ENCODE assay signal across 12 cellular contexts in genomic region chr15:48928877-48929538, GRCh38. TPM values are rescaled to one million over a fixed set of nuclear protein-coding genes. Genes with fewer than 3 reads are reported as not detected.
DNase-seq lines count a peak whose midpoint lies in the region; ATAC-seq, FAIRE-seq and TF ChIP-seq lines count a peak whose summit lies in the region.
"Had no signal": no experiment of that assay in that cellular context is flagged by ENCODE, and none has a peak within 500 bp of the region (broad histone marks: within the 10 kb centered on the region; RNA-seq: fewer than 3 reads in every experiment).

No MANE protein-coding gene starts in this region.

- TF ChIP-seq CTCF in neural crest cell (conservative IDR thresholded peaks at IDR 0.05) (no peak), kidney (IDR thresholded peaks at IDR 0.05; ENCODE audit: borderline replicate concordance, extremely low read depth, insufficient read depth) (no peak)

- H3K4me1 Mint-ChIP-seq in activated CD8-positive, alpha-beta T cell treated with anti-CD3 and anti-CD28 coated beads, Interleukin-2, amount 10 ng/mL, durations not matched to agents 7 days and 5 days (ENCODE audit: low read depth), result peaks cover 35% of the 10 kb centered on the region
- peaks cover 6% of the 10 kb centered on the region for H3K4me1 Mint-ChIP-seq in neural crest cell

- H3K36me3 ChIP-seq in aorta (ENCODE audit: control insufficient read depth in 1 of 2, insufficient read depth in 2 of 2, low read length in 1 of 2), result no peaks in the 10 kb centered on the region
- H3K36me3 ChIP-seq in kidney (ENCODE audit: control insufficient read depth in 1 of 2, insufficient read depth in 2 of 2, low read length in 2 of 2), result no peaks in the 10 kb centered on the region

- H3K9me3 ChIP-seq in aorta (ENCODE audit: control insufficient read depth, low read length), result no peaks in the 10 kb centered on the region
- H3K9me3 ChIP-seq in kidney (ENCODE audit: control insufficient read depth in 1 of 2, low read length in 2 of 2), result no peaks in the 10 kb centered on the region

- H3K9me3 Mint-ChIP-seq in activated CD8-positive, alpha-beta T cell treated with anti-CD3 and anti-CD28 coated beads, Interleukin-2, amount 10 ng/mL, durations not matched to agents 7 days and 5 days (ENCODE audit: insufficient read depth), result no peaks in the 10 kb centered on the region
- H3K9me3 Mint-ChIP-seq in neural crest cell, result no peaks in the 10 kb centered on the region

- intact Hi-C loops in aorta (cut with DNase I) (no loop called here), kidney (cut with DNase I) (no loop called here)

- peak; percentile 42 for ATAC-seq in activated CD8-positive, alpha-beta T cell treated with anti-CD3 and anti-CD28 coated beads, Interleukin-2, amount 10 ng/mL, durations not matched to agents 7 days and 5 days
- peak; percentile 5 for ATAC-seq in aorta (ENCODE audit: low FRiP score)

- H3K27ac ChIP-seq in aorta (ENCODE audit: low read depth in 1 of 2, low read length in 2 of 2) (no peak overlapping the region), kidney (ENCODE audit: low read depth in 2 of 2, low read length in 2 of 2) (no peak overlapping the region)

- FAIRE-seq in kidney (lab: Jason Lieb, UNC), result no peak

- no peak overlapping the region for H3K4me3 Mint-ChIP-seq in activated CD8-positive, alpha-beta T cell treated with anti-CD3 and anti-CD28 coated beads, Interleukin-2, amount 10 ng/mL, durations not matched to agents 7 days and 5 days
- no peak overlapping the region for H3K4me3 Mint-ChIP-seq in neural crest cell

- no peak overlapping the region for H3K9ac ChIP-seq in kidney (ENCODE audit: low read length in 2 of 2)

- H3K27me3 Mint-ChIP-seq in activated CD8-positive, alpha-beta T cell treated with anti-CD3 and anti-CD28 coated beads, Interleukin-2, amount 10 ng/mL, durations not matched to agents 7 days and 5 days (ENCODE audit: low read depth), result peaks cover 11% of the 10 kb centered on the region
- H3K27me3 Mint-ChIP-seq in neural crest cell (ENCODE audit: low read depth), result no peaks in the 10 kb centered on the region

- POLR2A ChIA-PET in activated CD8-positive, alpha-beta T cell treated with anti-CD3 and anti-CD28 coated beads, Interleukin-2, amount 10 ng/mL, durations not matched to agents 7 days and 5 days (lab: Charles Lee), result interaction anchor here (1.7 kb wide), 1 partner anchor 51 kb away, joined by 3 read pairs; the partner anchor contains the start of gene EID1

- H3K4me3 ChIP-seq in aorta (ENCODE audit: low read length in 2 of 2), result no peak overlapping the region
- H3K4me3 ChIP-seq in kidney (ENCODE audit: low read length in 2 of 2), result no peak overlapping the region
- H3K4me3 ChIP-seq: coronary artery had no signal

- H3K27me3 ChIP-seq in aorta (ENCODE audit: control insufficient read depth in 1 of 2, insufficient read depth in 2 of 2, low read length in 1 of 2), result no peaks in the 10 kb centered on the region

- H3K36me3 Mint-ChIP-seq in activated CD8-positive, alpha-beta T cell treated with anti-CD3 and anti-CD28 coated beads, Interleukin-2, amount 10 ng/mL, durations not matched to agents 7 days and 5 days (ENCODE audit: low read depth), result peaks cover 2% of the 10 kb centered on the region
- no peaks in the 10 kb centered on the region for H3K36me3 Mint-ChIP-seq in neural crest cell (ENCODE audit: low read depth)

- peak overlapping the region; percentile 31 for H3K27ac Mint-ChIP-seq in activated CD8-positive, alpha-beta T cell treated with anti-CD3 and anti-CD28 coated beads, Interleukin-2, amount 10 ng/mL, durations not matched to agents 7 days and 5 days
- H3K27ac Mint-ChIP-seq in neural crest cell (ENCODE audit: unreplicated experiment), result peak overlapping the region; percentile 59

- CTCF ChIA-PET in activated CD8-positive, alpha-beta T cell treated with anti-CD3 and anti-CD28 coated beads, Interleukin-2, amount 10 ng/mL, durations not matched to agents 7 days and 5 days (lab: Charles Lee), result interaction anchor here (0.7 kb wide), 1 partner anchor 12 kb away, joined by 3 read pairs; no protein-coding TSS in a partner anchor

- DNase-seq in stimulated activated naive CD4-positive, alpha-beta T cell treated with Interleukin-2 at 50 U/mL for 16 hours (lab: John Stamatoyannopoulos, UW), result peak; percentile 48
- DNase-seq in stimulated activated naive CD4-positive, alpha-beta T cell (lab: John Stamatoyannopoulos, UW), result no peak
- peak; percentile 46 for DNase-seq in activated CD8-positive, alpha-beta T cell treated with anti-CD3 and anti-CD28 coated beads, Interleukin-2, amount 10 ng/mL, durations not matched to agents 7 days and 5 days
- no peak for DNase-seq in neural crest cell (ENCODE audit: low read depth, low spot score)
- no peak for DNase-seq in aorta
- no peak for DNase-seq in SW480 (ENCODE audit: low spot score)
- DNase-seq in SKM-1 (lab: John Stamatoyannopoulos, UW; ENCODE audit: unreplicated experiment), result no peak
- DNase-seq in kidney, result no peak
- DNase-seq: AML-193, NCI-H1092 treated with DMSO at 0.1 percent for 48 hours, SW 1271 had no signal

- WGBS in aorta, 2 donors, result 88 to 91% methylated on average over 6 of the region's 6 CpGs

- H3K4me1 ChIP-seq in aorta (ENCODE audit: control insufficient read depth in 1 of 2, insufficient read depth in 2 of 2, low read length in 2 of 2) (peaks cover 0 to 4% of the 10 kb centered on the region in 2 donors), kidney (ENCODE audit: control insufficient read depth in 1 of 2, insufficient read depth in 1 of 2, low read depth in 1 of 2, low read length in 2 of 2) (no peaks in the 10 kb centered on the region)

RNA-seq across cellular contexts. Expression of gene SHC4, which starts 34.7 kb away (rescaled TPM):
- under 1 TPM; 0.65 to 0.66 TPM for total RNA-seq in activated CD8-positive, alpha-beta T cell treated with anti-CD3 and anti-CD28 coated beads, Interleukin-2, amount 10 ng/mL, durations not matched to agents 7 days and 5 days
- total RNA-seq in neural crest cell (4.9 and 5.0 TPM in 2 replicates), aorta (10 to 100 TPM in 1 of 2 donors, 1 to 10 TPM in 1; 8.7 to 18.6 TPM), kidney (0.50 TPM)
- polyA plus RNA-seq in aorta (1 to 10 TPM; 4.4 to 5.6 TPM), kidney (ENCODE audit: insufficient read depth, low read depth, low replicate concordance) (0.47 TPM)

RNA-seq across cellular contexts. Expression of gene EID1, which starts 51.1 kb away (rescaled TPM):
- total RNA-seq in activated CD8-positive, alpha-beta T cell treated with anti-CD3 and anti-CD28 coated beads, Interleukin-2, amount 10 ng/mL, durations not matched to agents 7 days and 5 days, result 10 to 100 TPM; 85.3 to 89.5 TPM
- total RNA-seq in neural crest cell, result 212 and 223 TPM in 2 replicates
- 100 to 1,000 TPM; 152 to 169 TPM for total RNA-seq in aorta
- polyA plus RNA-seq in aorta, result 100 to 1,000 TPM; 245 to 333 TPM
- total RNA-seq in kidney, result 119 TPM
- polyA plus RNA-seq in kidney (ENCODE audit: insufficient read depth, low read depth, low replicate concordance), result 123 TPM

Comparison
In these comparisons a context has a peak if more than half of its experiments do, and no peak if none do; other contexts are left out.
1. DNase-seq: peak in stimulated activated naive CD4-positive, alpha-beta T cell treated with Interleukin-2 at 50 U/mL for 16 hours (single experiment) and activated CD8-positive, alpha-beta T cell treated with anti-CD3 and anti-CD28 coated beads, Interleukin-2, amount 10 ng/mL, durations not matched to agents 7 days and 5 days (single experiment); none in stimulated activated naive CD4-positive, alpha-beta T cell (0 of 6), neural crest cell (single experiment), aorta (0 of 2), SW480 (single experiment), SKM-1 (single experiment) and kidney (single experiment).